Comparison of ENCODE assay signal across 35 cellular contexts in the genomic region with DNA sequence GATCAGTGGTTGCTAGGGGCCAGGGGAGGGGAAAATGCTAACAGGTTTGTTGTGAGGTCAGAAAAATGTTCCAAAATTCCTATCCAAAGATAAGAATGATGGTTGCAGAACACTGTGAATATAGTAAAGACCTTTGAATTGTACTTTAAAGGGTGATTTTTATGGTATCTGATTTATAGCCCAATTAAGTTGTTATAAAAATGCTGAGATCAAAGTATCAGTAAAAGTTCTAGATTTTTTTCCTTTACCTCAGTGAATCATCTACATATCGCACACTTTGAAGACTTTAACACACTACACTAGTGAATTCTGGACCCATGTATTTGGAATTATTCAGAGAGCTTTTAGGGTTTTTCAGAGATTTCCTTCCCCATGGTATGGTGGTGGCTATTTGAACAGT.
"Had no signal": no experiment of that assay in that cellular context is flagged by ENCODE, and none has a peak within 500 bp of the region (broad histone marks: within the 10 kb centered on the region; RNA-seq: fewer than 3 reads in every experiment).

No MANE protein-coding gene starts in this region.

- H3K27me3 ChIP-seq: MG63 had no signal

- H3K36me3 ChIP-seq: MG63 had no signal

- H3K9me3 ChIP-seq: MG63 had no signal

- H3K4me3 ChIP-seq: MG63 had no signal

- DNase-seq: Karpas-422, Kasumi-1, MG63, MM.1S, MV-4-11, NCI-H1048, NCI-H1092, NCI-H1092 treated with DMSO at 0.1 percent for 48 hours, NCI-H1105, NCI-H1105 treated with DMSO at 0.1 percent for 48 hours, NCI-H1417, NCI-H1417 treated with DMSO at 0.1 percent for 48 hours, NCI-H1436, NCI-H1436 treated with DMSO at 0.1 percent for 48 hours, NCI-H146, NCI-H1694, NCI-H1694 treated with DMSO at 0.1 percent for 48 hours, NCI-H187, NCI-H187 treated with DMSO at 0.1 percent for 48 hours, NCI-H1930, NCI-H2029, NCI-H2029 treated with DMSO at 0.1 percent for 48 hours, NCI-H2081, NCI-H2081 treated with DMSO at 0.1 percent for 48 hours, NCI-H2107, NCI-H2171, NCI-H2171 treated with DMSO at 0.1 percent for 48 hours, NCI-H2227 treated with DMSO at 0.1 percent for 48 hours, NCI-H226, NCI-H345, NCI-H446, NCI-H446 treated with DMSO at 0.1 percent for 48 hours, NCI-H510A, NCI-H510A treated with DMSO at 0.1 percent for 48 hours had no signal

- H3K27ac ChIP-seq: KMS-11 had no signal
